ENCODE assay signal across 20 cellular contexts in the genomic region with DNA sequence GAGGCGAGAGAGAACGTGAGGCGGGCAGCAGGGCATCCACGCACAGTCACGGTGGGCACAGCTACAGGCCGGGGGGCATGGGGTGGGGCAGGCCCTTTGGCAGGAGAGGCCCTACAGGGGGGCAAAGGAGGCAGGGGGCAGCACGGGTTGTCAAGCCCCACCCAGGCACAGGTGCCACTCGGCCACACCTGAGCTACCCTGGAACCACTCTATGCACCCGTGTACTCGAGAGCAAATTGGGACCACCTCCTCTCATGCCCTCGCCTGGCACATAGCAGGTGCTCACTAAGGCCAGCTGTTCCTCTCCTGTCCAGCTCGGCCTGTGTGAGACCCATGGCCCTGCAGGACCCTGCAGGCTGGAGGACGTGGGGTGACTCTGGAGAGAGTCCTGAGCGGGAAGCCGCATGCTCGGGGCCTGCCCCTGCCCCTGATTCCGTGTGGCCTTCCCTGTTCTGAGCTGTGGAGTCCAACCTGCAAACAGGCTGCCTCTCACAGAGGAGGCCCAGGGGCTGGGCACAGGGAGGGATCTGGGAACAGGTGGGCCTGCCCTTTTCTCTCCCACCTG. TPM values are rescaled to one million over a fixed set of nuclear protein-coding genes. Genes with fewer than 3 reads are reported as not detected.
DNase-seq lines count a peak whose midpoint lies in the region; ATAC-seq, FAIRE-seq and TF ChIP-seq lines count a peak whose summit lies in the region.
"Had no signal": no experiment of that assay in that cellular context is flagged by ENCODE, and none has a peak within 500 bp of the region (broad histone marks: within the 10 kb centered on the region; RNA-seq: fewer than 3 reads in every experiment).

No MANE protein-coding gene starts in this region.

- no peak for FAIRE-seq in pancreas (lab: Jason Lieb, UNC)
- FAIRE-seq: H54, TTC549 had no signal

- no peaks in the 10 kb centered on the region for H3K4me1 ChIP-seq in left ventricle myocardium inferior
- H3K4me1 ChIP-seq in pancreas = no peaks in the 10 kb centered on the region
- no peaks in the 10 kb centered on the region for H3K4me1 ChIP-seq in smooth muscle cell (ENCODE audit: low read depth)

- no peak overlapping the region for H3K27ac ChIP-seq in left ventricle myocardium inferior (replicated peaks)
- H3K27ac ChIP-seq in pancreas = peak overlapping the region; percentile 58 to 81 (median 72)
- no peak overlapping the region for H3K27ac ChIP-seq in smooth muscle cell (ENCODE audit: low read depth)

- H3K9ac ChIP-seq in smooth muscle cell (ENCODE audit: low read depth) = no peak overlapping the region

- intact Hi-C loops in Right ventricle myocardium superior (cut with DNase I) = no loop called here
- intact Hi-C loops in left ventricle myocardium inferior (cut with micrococcal nuclease) = no loop called here
- intact Hi-C loops in pancreas (cut with DNase I) = no loop called here

- H3K79me2 ChIP-seq in smooth muscle cell (ENCODE audit: low read depth) = no peaks in the 10 kb centered on the region

- H3K4me2 ChIP-seq in smooth muscle cell = no peak overlapping the region

- DNase-seq in Right ventricle myocardium superior (peak; percentile 24), left ventricle myocardium inferior (no peak), left lobe of liver (ENCODE audit: low spot score) (no peak), pancreas (peak in 3 of 6 donors; percentile 31 to 59 (median 48)), smooth muscle cell (lab: John Stamatoyannopoulos, UW; ENCODE audit: unreplicated experiment) (no peak)
- DNase-seq: ACHN; activated CD4-positive, alpha-beta T cell treated with anti-CD3 and anti-CD28 coated beads, Interleukin-2, amount 10 ng/mL, durations not matched to agents 7 days and 5 days; activated naive CD4-positive, alpha-beta T cell treated with anti-CD3 and anti-CD28 coated beads, Interleukin-2, amount 10 ng/mL, durations not matched to agents 7 days and 5 days; foreskin melanocyte; GF-D8; NCI-H2107; NCI-H510A; NK-92 treated with Interleukin-12 subunit alpha and Interleukin-12 subunit beta, amount 100 ng/mL, for 24 hours; stimulated activated CD4-positive, alpha-beta T cell treated with anti-CD3 and anti-CD28 coated beads, Interleukin-2, amount 100 ng/mL, for 24 hours had no signal

- no peaks in the 10 kb centered on the region for H3K27me3 ChIP-seq in left ventricle myocardium inferior (ENCODE audit: low read depth)
- no peaks in the 10 kb centered on the region for H3K27me3 ChIP-seq in pancreas
- H3K27me3 ChIP-seq in smooth muscle cell (ENCODE audit: low read depth) = no peaks in the 10 kb centered on the region

- H4K20me1 ChIP-seq in smooth muscle cell (ENCODE audit: low read depth) = no peaks in the 10 kb centered on the region

- ATAC-seq in Right ventricle myocardium superior (ENCODE audit: poor library complexity) (no peak), left lobe of liver (peak; percentile 18), pancreas (peak; percentile 24 to 36 (median 32)), GM21717 (IDR thresholded peaks at IDR 0.05; ENCODE audit: unreplicated experiment) (no peak), HG02938 (IDR thresholded peaks at IDR 0.05; ENCODE audit: unreplicated experiment) (no peak), GM21360 (IDR thresholded peaks at IDR 0.05; ENCODE audit: unreplicated experiment) (no peak)

- H2AFZ ChIP-seq in smooth muscle cell (ENCODE audit: low read depth) = no peak overlapping the region

- H3K36me3 ChIP-seq in left ventricle myocardium inferior = peaks cover 74% of the 10 kb centered on the region
- peaks cover 3 to 26% (median 15%) of the 10 kb centered on the region in 3 donors for H3K36me3 ChIP-seq in pancreas
- H3K36me3 ChIP-seq in smooth muscle cell (ENCODE audit: low read depth) = peaks cover 31% of the 10 kb centered on the region

- TF ChIP-seq CTCF in left ventricle myocardium inferior (IDR thresholded peaks at IDR 0.05; ENCODE audit: borderline replicate concordance) (no peak), pancreas (IDR thresholded peaks at IDR 0.05) (no peak), smooth muscle cell (IDR thresholded peaks at IDR 0.05; ENCODE audit: borderline replicate concordance, insufficient read depth, poor library complexity, severe bottlenecking) (no peak)

- H3F3A ChIP-seq in smooth muscle cell (ENCODE audit: low read depth) = no peaks in the 10 kb centered on the region

- H3K4me3 ChIP-seq in left ventricle myocardium inferior (no peak overlapping the region), pancreas (peak overlapping the region; percentile 0 to 48 (median 28)), smooth muscle cell (no peak overlapping the region)

- H3K9me3 ChIP-seq in left ventricle myocardium inferior (replicated peaks) = peaks cover 40% of the 10 kb centered on the region
- H3K9me3 ChIP-seq in pancreas = no peaks in the 10 kb centered on the region
- H3K9me3 ChIP-seq in smooth muscle cell (replicated peaks; ENCODE audit: low read depth) = peaks cover 3% of the 10 kb centered on the region

- WGBS in pancreas, 2 donors = 46 to 48% methylated on average over 16 to 17 of the region's 17 CpGs
- over 99% methylated on average over 16 of the region's 17 CpGs for WGBS in smooth muscle cell (ENCODE audit: low lambda C conversion rate)

RNA-seq across cellular contexts. Expression of a gene that starts 31.4 kb away (rescaled TPM):
- total RNA-seq in Right ventricle myocardium superior (0.94 TPM), left ventricle myocardium inferior (0.63 TPM), left lobe of liver (208 TPM), pancreas (10 to 100 TPM in 5 of 6 donors, 1 to 10 TPM in 1; 8.9 to 43.3 (median 25.9) TPM), smooth muscle cell (3.3 and 4.5 TPM in 2 replicates)
- polyA plus RNA-seq in pancreas (10 to 100 TPM; 14.3 to 18.5 TPM), smooth muscle cell (10.1 and 11.8 TPM in 2 replicates)
- polyA plus RNA-seq: CD14-positive monocyte had no signal

Comparison
In these comparisons a context has a peak if more than half of its experiments do, and no peak if none do; other contexts are left out.
1. ATAC-seq: peak in left lobe of liver (single experiment) and pancreas (4 of 4); none in Right ventricle myocardium superior (single experiment), GM21717 (single experiment), HG02938 (single experiment) and GM21360 (single experiment).
2. H3K27ac ChIP-seq: peak in pancreas (4 of 4); none in left ventricle myocardium inferior (single experiment) and smooth muscle cell (single experiment).
3. H3K4me3 ChIP-seq: peak in pancreas (4 of 4); none in left ventricle myocardium inferior (single experiment) and smooth muscle cell (single experiment).